22 cellular contexts compared by ENCODE assay signal in the genomic region with DNA sequence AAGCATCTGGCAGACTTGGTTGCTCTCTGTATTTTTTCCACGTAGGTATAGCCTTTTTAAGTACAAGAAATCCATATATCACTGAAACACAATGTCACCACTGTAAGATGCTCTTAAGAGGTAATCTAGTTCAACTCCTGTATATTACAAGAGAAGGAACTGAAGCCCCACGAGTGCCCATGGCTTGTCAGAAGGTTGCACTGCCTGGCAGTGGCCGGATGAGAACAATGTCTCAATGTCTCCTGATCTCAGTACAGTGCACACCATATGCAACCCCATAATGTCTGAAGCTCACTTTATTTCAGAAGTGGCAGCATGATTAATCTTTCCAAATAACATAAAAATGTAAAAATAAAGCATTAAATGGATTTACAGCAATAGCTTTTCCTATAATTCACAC. TPM values are rescaled to one million over a fixed set of nuclear protein-coding genes. Genes with fewer than 3 reads are reported as not detected.
DNase-seq lines count a peak whose midpoint lies in the region; ATAC-seq, FAIRE-seq and TF ChIP-seq lines count a peak whose summit lies in the region.
"Had no signal": no experiment of that assay in that cellular context is flagged by ENCODE, and none has a peak within 500 bp of the region (broad histone marks: within the 10 kb centered on the region; RNA-seq: fewer than 3 reads in every experiment).

No MANE protein-coding gene starts in this region.

- no peak for TF ChIP-seq CTCF in brain microvascular endothelial cell (IDR thresholded peaks at IDR 0.05; ENCODE audit: low read depth, low read length, missing control alignments)

- no peak overlapping the region for H3K4me3 Mint-ChIP-seq in activated CD8-positive, alpha-beta memory T cell treated with anti-CD3 and anti-CD28 coated beads, Interleukin-2, amount 10 ng/mL, durations not matched to agents 7 days and 5 days

- H3K4me3 ChIP-seq in brain microvascular endothelial cell (ENCODE audit: low read depth, low read length), result no peak overlapping the region

- no peak for ATAC-seq in activated CD8-positive, alpha-beta memory T cell treated with anti-CD3 and anti-CD28 coated beads, Interleukin-2, amount 10 ng/mL, durations not matched to agents 7 days and 5 days
- ATAC-seq: PC-3 had no signal

- no peak for DNase-seq in activated CD8-positive, alpha-beta memory T cell treated with anti-CD3 and anti-CD28 coated beads, Interleukin-2, amount 10 ng/mL, durations not matched to agents 7 days and 5 days
- DNase-seq in activated CD8-positive, alpha-beta memory T cell treated with anti-CD3 and anti-CD28 coated beads for 24 hours, result no peak
- no peak for DNase-seq in H54 (ENCODE audit: insufficient read length, low spot score)
- peak; percentile 63 for DNase-seq in globus pallidus (ENCODE audit: low spot score)
- peak in 20 of 49 donors; percentile 0 to 45 (median 12) for DNase-seq in substantia nigra (lab: John Stamatoyannopoulos, UW)
- no peak for DNase-seq in germinal center (ENCODE audit: low spot score)
- DNase-seq in brain microvascular endothelial cell, result no peak
- no peak for DNase-seq in HTR-8/SVneo (ENCODE audit: insufficient read length, low spot score)
- DNase-seq: 8988T; ACHN; DMS153; DND-41; NCI-H1092 treated with DMSO at 0.1 percent for 48 hours; NCI-H1436 treated with DMSO at 0.1 percent for 48 hours; NCI-H187 treated with DMSO at 0.1 percent for 48 hours; NCI-H2107; NCI-H446; NCI-H524 treated with DMSO at 0.1 percent for 48 hours; NCI-H82; NK-92 treated with Interleukin-12 subunit alpha and Interleukin-12 subunit beta, amount 100 ng/mL, for 24 hours; PC-3 had no signal

- H3K36me3 Mint-ChIP-seq in activated CD8-positive, alpha-beta memory T cell treated with anti-CD3 and anti-CD28 coated beads, Interleukin-2, amount 10 ng/mL, durations not matched to agents 7 days and 5 days, result peaks cover 67% of the 10 kb centered on the region

- H3K27me3 ChIP-seq in brain microvascular endothelial cell (replicated peaks), result no peaks in the 10 kb centered on the region

- no peaks in the 10 kb centered on the region for H3K4me1 Mint-ChIP-seq in activated CD8-positive, alpha-beta memory T cell treated with anti-CD3 and anti-CD28 coated beads, Interleukin-2, amount 10 ng/mL, durations not matched to agents 7 days and 5 days

- peaks cover 47% of the 10 kb centered on the region for H3K36me3 ChIP-seq in brain microvascular endothelial cell (replicated peaks)

- in situ Hi-C loops in brain microvascular endothelial cell (cut with HindIII; ENCODE audit: low pct_ligation_motif_present, low sequenced_read_pairs), result no loop called here

- peak overlapping the region; percentile 3 for H3K27ac ChIP-seq in substantia nigra (ENCODE audit: low read depth, low read length, poor library complexity, severe bottlenecking)
- H3K27ac ChIP-seq in brain microvascular endothelial cell, result no peak overlapping the region

- H3K9me3 Mint-ChIP-seq in activated CD8-positive, alpha-beta memory T cell treated with anti-CD3 and anti-CD28 coated beads, Interleukin-2, amount 10 ng/mL, durations not matched to agents 7 days and 5 days (ENCODE audit: low read depth), result no peaks in the 10 kb centered on the region

- peak overlapping the region; percentile 0 for H3K27ac Mint-ChIP-seq in activated CD8-positive, alpha-beta memory T cell treated with anti-CD3 and anti-CD28 coated beads, Interleukin-2, amount 10 ng/mL, durations not matched to agents 7 days and 5 days

- no peak for TF ChIP-seq POLR2A in H54 (IDR thresholded peaks at IDR 0.05; ENCODE audit: low read depth, low read length)

- CTCF ChIA-PET in activated CD8-positive, alpha-beta memory T cell treated with anti-CD3 and anti-CD28 coated beads, Interleukin-2, amount 10 ng/mL, durations not matched to agents 7 days and 5 days (lab: Charles Lee), result no interaction called here

- peak; percentile 38 for FAIRE-seq in H54 (lab: Jason Lieb, UNC)
- no peak for FAIRE-seq in HTR-8/SVneo (lab: Jason Lieb, UNC)
- FAIRE-seq: GM12892 had no signal

- H3K27me3 Mint-ChIP-seq in activated CD8-positive, alpha-beta memory T cell treated with anti-CD3 and anti-CD28 coated beads, Interleukin-2, amount 10 ng/mL, durations not matched to agents 7 days and 5 days, result no peaks in the 10 kb centered on the region

RNA-seq across cellular contexts. Expression of a gene that starts 27.7 kb away (rescaled TPM):
- total RNA-seq in activated CD8-positive, alpha-beta memory T cell treated with anti-CD3 and anti-CD28 coated beads, Interleukin-2, amount 10 ng/mL, durations not matched to agents 7 days and 5 days, result 10 to 100 TPM; 44.9 to 46.7 TPM

RNA-seq across cellular contexts. Expression of a gene that starts 44.2 kb away (rescaled TPM):
- total RNA-seq in activated CD8-positive, alpha-beta memory T cell treated with anti-CD3 and anti-CD28 coated beads, Interleukin-2, amount 10 ng/mL, durations not matched to agents 7 days and 5 days, result 10 to 100 TPM; 16.3 to 20.0 TPM
